In the genomic region with DNA sequence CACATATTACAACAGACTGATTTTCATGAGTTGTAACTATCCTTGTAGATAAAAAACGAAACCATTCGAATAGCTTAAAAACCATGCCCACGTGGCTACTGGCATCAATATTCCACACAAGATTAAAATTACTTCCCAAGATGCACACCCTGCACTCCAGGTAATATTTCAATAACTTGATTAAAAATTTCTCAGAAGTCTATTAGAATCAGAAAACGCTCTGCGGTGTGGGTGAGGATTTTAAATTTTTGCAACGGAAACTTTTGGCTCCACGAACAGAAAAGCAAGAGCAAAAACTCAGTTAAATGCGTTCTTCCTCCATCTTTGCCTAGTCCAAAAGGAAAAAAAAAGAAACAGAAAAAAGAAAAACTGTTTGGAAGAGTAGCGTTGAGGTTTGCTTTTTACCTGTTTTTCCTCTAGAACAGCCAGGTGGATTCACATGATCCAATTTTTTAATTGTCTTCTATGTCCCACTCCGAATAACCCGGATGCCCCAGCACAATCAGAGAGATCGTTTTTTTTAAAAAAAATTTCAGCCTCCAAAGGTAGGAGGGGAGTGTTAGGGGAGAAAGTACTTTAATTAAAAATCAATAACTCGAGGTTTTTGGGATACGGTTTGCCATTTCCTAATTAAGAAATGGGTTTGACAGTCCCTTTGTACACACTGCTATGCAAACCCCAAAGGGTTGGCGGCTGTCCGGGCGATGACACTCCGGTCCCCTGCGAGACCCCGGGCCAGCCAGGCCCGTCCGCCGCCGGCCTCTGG, we compare ENCODE assay signal across 8 cellular contexts. TPM values are rescaled to one million over a fixed set of nuclear protein-coding genes. Genes with fewer than 3 reads are reported as not detected.
DNase-seq lines count a peak whose midpoint lies in the region; ATAC-seq and TF ChIP-seq lines count a peak whose summit lies in the region.

No MANE protein-coding gene starts in this region.

- H3K4me3 ChIP-seq in BE2C (ENCODE audit: low read depth, low read length): peak overlapping the region; percentile 63
- H3K4me3 ChIP-seq in HUES6 (ENCODE audit: low read depth, low read length): peak overlapping the region; percentile 68

- peak overlapping the region; percentile 87; the same call in 1 of the 2 replicates for H3K27ac ChIP-seq in HUES6 (ENCODE audit: low read depth, low read length)
- H3K27ac ChIP-seq in substantia nigra (ENCODE audit: low read depth, low read length, poor library complexity, severe bottlenecking): peak overlapping the region; percentile 73

- intact Hi-C loops in left colon (cut with DNase I, micrococcal nuclease): loop anchor here in 1 of 2 donors (10.0 kb wide), 1 partner anchor 170 kb away; no protein-coding TSS in a partner anchor

- H3K9ac ChIP-seq in HUES6 (ENCODE audit: low read length): peak overlapping the region; percentile 59

- H3K27me3 ChIP-seq in BE2C: no peaks in the 10 kb centered on the region
- H3K27me3 ChIP-seq in HUES6 (ENCODE audit: control insufficient read depth, insufficient read depth, low read length): no peaks in the 10 kb centered on the region

- H3K9me3 ChIP-seq in BE2C (no peaks in the 10 kb centered on the region), HUES6 (ENCODE audit: control insufficient read depth, insufficient read depth, low read depth, low read length) (no peaks in the 10 kb centered on the region)

- ATAC-seq in left colon (peak; percentile 1), HG02938 (IDR thresholded peaks at IDR 0.05; ENCODE audit: unreplicated experiment) (no peak), HG03342 (IDR thresholded peaks at IDR 0.05; ENCODE audit: unreplicated experiment) (no peak)

- H3K36me3 ChIP-seq in BE2C (no peaks in the 10 kb centered on the region), HUES6 (ENCODE audit: control insufficient read depth, insufficient read depth, low read length) (0 out of 2 replicates have a peak, but pooled peaks cover 2% of the 10 kb centered on the region)

- H3K4me1 ChIP-seq in BE2C: peaks cover 12% of the 10 kb centered on the region
- H3K4me1 ChIP-seq in HUES6 (ENCODE audit: control insufficient read depth, insufficient read depth, low read length): peaks cover 29% of the 10 kb centered on the region

- DNase-seq in BE2C (no peak), astrocyte of the hippocampus (ENCODE audit: low read depth, low spot score) (peak; percentile 17), left colon (no peak), substantia nigra (lab: John Stamatoyannopoulos, UW) (no peak), NCI-H1436 (lab: John Stamatoyannopoulos, UW) (no peak)

- TF ChIP-seq CTCF in BE2C (IDR thresholded peaks at IDR 0.05; ENCODE audit: low read depth, low read length): no peak

RNA-seq across cellular contexts. Expression of a gene that starts 0.7 kb away (rescaled TPM):
- polyA plus RNA-seq in BE2C (2012; ENCODE audit: insufficient read depth, insufficient read length, low read depth): 6.2 TPM
- 10 to 100 TPM; 30.2 to 34.9 TPM for total RNA-seq in left colon
